10 cellular contexts compared by ENCODE assay signal in the genomic region with DNA sequence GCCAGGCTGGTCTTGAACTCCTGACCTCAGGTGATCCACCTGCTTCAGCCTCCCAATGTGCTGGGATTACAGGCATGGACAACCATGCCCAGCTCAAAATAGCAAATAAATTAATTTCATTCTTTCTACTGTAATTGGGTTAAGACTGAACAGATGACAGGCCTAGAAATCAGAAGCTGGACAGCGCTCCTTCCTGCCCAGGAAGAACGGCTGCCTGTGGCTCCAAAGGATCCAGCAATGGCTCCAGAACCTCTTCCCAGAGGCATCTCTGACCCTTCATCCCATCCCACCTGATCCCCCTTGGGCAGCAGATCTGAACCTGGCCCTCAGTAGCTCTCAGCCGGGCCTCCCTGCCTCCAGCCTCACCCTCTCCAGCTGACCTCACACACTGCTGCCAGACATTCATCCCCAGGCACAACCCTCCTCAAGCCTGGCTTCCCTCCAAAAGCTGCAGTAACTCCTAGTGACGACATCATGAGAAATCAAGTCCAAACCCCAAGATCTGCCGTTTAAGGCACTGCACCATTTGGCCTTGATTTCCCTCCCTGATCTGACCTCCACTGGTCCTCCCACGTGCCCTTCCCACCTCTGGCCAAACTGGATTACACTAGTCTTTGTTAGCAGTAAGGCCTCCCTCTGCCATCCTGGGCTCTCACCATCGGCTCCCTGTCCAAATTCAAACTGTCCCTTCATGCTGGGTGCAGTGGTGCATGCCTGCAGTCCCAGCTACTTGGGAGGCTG. TPM values are rescaled to one million over a fixed set of nuclear protein-coding genes. Genes with fewer than 3 reads are reported as not detected.
DNase-seq lines count a peak whose midpoint lies in the region; ATAC-seq and TF ChIP-seq lines count a peak whose summit lies in the region.
"Had no signal": no experiment of that assay in that cellular context is flagged by ENCODE, and none has a peak within 500 bp of the region (broad histone marks: within the 10 kb centered on the region; RNA-seq: fewer than 3 reads in every experiment).

No MANE protein-coding gene starts in this region.

- H3K79me2 ChIP-seq in PC-3 (ENCODE audit: low read length): peaks cover 17% of the 10 kb centered on the region
- no peaks in the 10 kb centered on the region for H3K79me2 ChIP-seq in GM23338 (replicated peaks; ENCODE audit: insufficient read depth)

- no peak overlapping the region for H3K4me2 ChIP-seq in PC-3 (ENCODE audit: low read length)
- H3K4me2 ChIP-seq in GM23338: no peak overlapping the region

- H3K9me2 ChIP-seq in PC-3 (replicated peaks; ENCODE audit: low read length): no peaks in the 10 kb centered on the region
- H3K9me2 ChIP-seq in GM23338 (ENCODE audit: insufficient read depth): no peaks in the 10 kb centered on the region

- no peak for TF ChIP-seq CTCF in PC-3 (conservative IDR thresholded peaks at IDR 0.05; ENCODE audit: low read depth, low read length)
- TF ChIP-seq CTCF in epithelial cell of esophagus (IDR thresholded peaks at IDR 0.05; ENCODE audit: insufficient read depth, low read depth, low read length, missing control alignments): no peak
- TF ChIP-seq CTCF in GM23338 (conservative IDR thresholded peaks at IDR 0.05; ENCODE audit: low read depth in 2 of 2): no peak

- DNase-seq in activated naive CD4-positive, alpha-beta T cell treated with anti-CD3 and anti-CD28 coated beads, Interleukin-2, amount 10 ng/mL, durations not matched to agents 7 days and 5 days: no peak
- DNase-seq in activated naive CD4-positive, alpha-beta T cell treated with Interleukin-2 at 50 U/mL for 16 hours: no peak
- peak; percentile 53 for DNase-seq in PC-3
- peak; percentile 76 for DNase-seq in epithelial cell of esophagus (ENCODE audit: low read depth)
- no peak for DNase-seq in stimulated activated effector memory CD8-positive, alpha-beta T cell treated with anti-CD3 and anti-CD28 coated beads, Interleukin-12 subunit alpha, Interleukin-12 subunit beta, amount 100 ng/mL, for 72 hours (ENCODE audit: low spot score in 2 of 2)
- no peak for DNase-seq in NCI-H1092 treated with DMSO at 0.1 percent for 48 hours (lab: John Stamatoyannopoulos, UW)
- no peak for DNase-seq in effector CD4-positive, alpha-beta T cell
- DNase-seq in GM23338 (ENCODE audit: low spot score): no peak
- DNase-seq: stimulated activated naive CD4-positive, alpha-beta T cell treated with Interleukin-2 at 50 U/mL for 16 hours had no signal

- no peak overlapping the region for H2AFZ ChIP-seq in PC-3 (ENCODE audit: low read length)
- H2AFZ ChIP-seq in GM23338: no peak overlapping the region

- peaks cover 16% of the 10 kb centered on the region for H3K36me3 Mint-ChIP-seq in activated naive CD4-positive, alpha-beta T cell treated with anti-CD3 and anti-CD28 coated beads, Interleukin-2, amount 10 ng/mL, durations not matched to agents 7 days and 5 days
- peaks cover 77% of the 10 kb centered on the region for H3K36me3 Mint-ChIP-seq in stimulated activated effector memory CD8-positive, alpha-beta T cell treated with anti-CD3 and anti-CD28 coated beads, Interleukin-12 subunit alpha, Interleukin-12 subunit beta, amount 100 ng/mL, for 72 hours
- H3K36me3 Mint-ChIP-seq in GM23338 (ENCODE audit: low read depth): peaks cover 14% of the 10 kb centered on the region

- H3K4me1 ChIP-seq in PC-3 (ENCODE audit: insufficient read depth, low read length) (peaks cover 18% of the 10 kb centered on the region), GM23338 (ENCODE audit: insufficient read depth) (0 out of 2 replicates have a peak, but pooled peaks cover under 1% of the 10 kb centered on the region)

- H3K27ac ChIP-seq in PC-3 (ENCODE audit: low read length) (no peak overlapping the region), GM23338 (ENCODE audit: low read depth) (no peak overlapping the region)
- H3K27ac ChIP-seq: BLaER1 had no signal

- H3K9me3 Mint-ChIP-seq in activated naive CD4-positive, alpha-beta T cell treated with anti-CD3 and anti-CD28 coated beads, Interleukin-2, amount 10 ng/mL, durations not matched to agents 7 days and 5 days: no peaks in the 10 kb centered on the region
- H3K9me3 Mint-ChIP-seq in stimulated activated effector memory CD8-positive, alpha-beta T cell treated with anti-CD3 and anti-CD28 coated beads, Interleukin-12 subunit alpha, Interleukin-12 subunit beta, amount 100 ng/mL, for 72 hours: no peaks in the 10 kb centered on the region
- H3K9me3 Mint-ChIP-seq in GM23338: no peaks in the 10 kb centered on the region

- H3K36me3 ChIP-seq in PC-3 (ENCODE audit: low read depth, low read length) (peaks cover 18% of the 10 kb centered on the region), GM23338 (ENCODE audit: insufficient read depth) (no peaks in the 10 kb centered on the region)

- H3K27me3 ChIP-seq in PC-3 (ENCODE audit: low read length) (no peaks in the 10 kb centered on the region), GM23338 (ENCODE audit: insufficient read depth) (no peaks in the 10 kb centered on the region)
- H3K27me3 ChIP-seq: BLaER1 had no signal

- H4K20me1 ChIP-seq in PC-3 (ENCODE audit: low read length): no peaks in the 10 kb centered on the region
- H4K20me1 ChIP-seq in GM23338 (replicated peaks; ENCODE audit: insufficient read depth): no peaks in the 10 kb centered on the region

- no peak overlapping the region for H3K9ac ChIP-seq in PC-3 (ENCODE audit: low read length)

- CTCF ChIA-PET in activated naive CD4-positive, alpha-beta T cell treated with anti-CD3 and anti-CD28 coated beads, Interleukin-2, amount 10 ng/mL, durations not matched to agents 7 days and 5 days (lab: Charles Lee): interaction anchor here (0.8 to 1.7 kb wide), 2 partner anchors 11 to 33 kb away, joined by 3 to 4 read pairs; no protein-coding TSS in a partner anchor
- CTCF ChIA-PET in PC-3 (lab: Charles Lee): no interaction called here

- ATAC-seq in PC-3 (no peak), GM23338 (no peak)
- no peak for ATAC-seq in stimulated activated effector memory CD8-positive, alpha-beta T cell treated with anti-CD3 and anti-CD28 coated beads, Interleukin-12 subunit alpha, Interleukin-12 subunit beta, amount 100 ng/mL, for 72 hours

- H3F3A ChIP-seq in PC-3 (ENCODE audit: low read length, unreplicated experiment) (peaks cover 4% of the 10 kb centered on the region), GM23338 (replicated peaks; ENCODE audit: low read depth) (peaks cover 20% of the 10 kb centered on the region)

- no TSS peak for BruUV-seq in PC-3 (replicated peaks; lab: Mats Ljungman, UMichigan)

- peak overlapping the region; percentile 5 for H3K4me3 Mint-ChIP-seq in activated naive CD4-positive, alpha-beta T cell treated with anti-CD3 and anti-CD28 coated beads, Interleukin-2, amount 10 ng/mL, durations not matched to agents 7 days and 5 days
- peak overlapping the region; percentile 8 for H3K4me3 Mint-ChIP-seq in stimulated activated effector memory CD8-positive, alpha-beta T cell treated with anti-CD3 and anti-CD28 coated beads, Interleukin-12 subunit alpha, Interleukin-12 subunit beta, amount 100 ng/mL, for 72 hours
- no peak overlapping the region; the same call in 2 of the 3 replicates for H3K4me3 Mint-ChIP-seq in GM23338

- H3K27ac Mint-ChIP-seq in activated naive CD4-positive, alpha-beta T cell treated with anti-CD3 and anti-CD28 coated beads, Interleukin-2, amount 10 ng/mL, durations not matched to agents 7 days and 5 days: peak overlapping the region; percentile 71
- peak overlapping the region; percentile 94 for H3K27ac Mint-ChIP-seq in stimulated activated effector memory CD8-positive, alpha-beta T cell treated with anti-CD3 and anti-CD28 coated beads, Interleukin-12 subunit alpha, Interleukin-12 subunit beta, amount 100 ng/mL, for 72 hours
- H3K27ac Mint-ChIP-seq in GM23338: no peak overlapping the region

- intact Hi-C loops in PC-3 (cut with micrococcal nuclease): no loop called here

- no peaks in the 10 kb centered on the region for H3K27me3 Mint-ChIP-seq in activated naive CD4-positive, alpha-beta T cell treated with anti-CD3 and anti-CD28 coated beads, Interleukin-2, amount 10 ng/mL, durations not matched to agents 7 days and 5 days
- peaks cover 12% of the 10 kb centered on the region for H3K27me3 Mint-ChIP-seq in GM23338 (ENCODE audit: insufficient read depth, low read depth, poor library complexity)

- POLR2A ChIA-PET in PC-3 (lab: Charles Lee; ENCODE audit: unreplicated experiment): no interaction called here

- H3K4me1 Mint-ChIP-seq in activated naive CD4-positive, alpha-beta T cell treated with anti-CD3 and anti-CD28 coated beads, Interleukin-2, amount 10 ng/mL, durations not matched to agents 7 days and 5 days: peaks cover 34% of the 10 kb centered on the region
- H3K4me1 Mint-ChIP-seq in stimulated activated effector memory CD8-positive, alpha-beta T cell treated with anti-CD3 and anti-CD28 coated beads, Interleukin-12 subunit alpha, Interleukin-12 subunit beta, amount 100 ng/mL, for 72 hours: peaks cover 44% of the 10 kb centered on the region
- peaks cover 10% of the 10 kb centered on the region for H3K4me1 Mint-ChIP-seq in GM23338

- H3K4me3 ChIP-seq in PC-3 (ENCODE audit: low read length) (no peak overlapping the region), epithelial cell of esophagus (ENCODE audit: low read length) (no peak overlapping the region), GM23338 (no peak overlapping the region)
- H3K4me3 ChIP-seq: BLaER1 had no signal

- no peaks in the 10 kb centered on the region for H3K9me3 ChIP-seq in PC-3 (ENCODE audit: low read length)
- H3K9me3 ChIP-seq: BLaER1 had no signal

TF ChIP-seq in GM23338, 12 proteins besides CTCF, POLR2A, EP300 and RAD21 (continues in another document):
- TF ChIP-seq POLR2AphosphoS5 (IDR thresholded peaks at IDR 0.05; ENCODE audit: low read depth): no peak
- TF ChIP-seq NANOG (IDR thresholded peaks at IDR 0.05; ENCODE audit: borderline replicate concordance): no peak
- TF ChIP-seq EZH2phosphoT487 (IDR thresholded peaks at IDR 0.05; ENCODE audit: unreplicated experiment): no peak

RNA-seq across cellular contexts. Expression of a gene that starts 3.1 kb away (rescaled TPM):
- 30.8 and 42.3 TPM in 2 replicates for total RNA-seq in PC-3 (2014; rRNA removed)
- 15.5 and 15.9 TPM in 2 replicates for total RNA-seq in GM23338 (2014; rRNA removed; shearing (Covaris generic))
- polyA plus RNA-seq in GM23338 (2016; fragmentation: Nextera tagmentation; extraction: Ambion mirVana): 9.4 and 11.3 TPM in 2 replicates

RNA-seq across cellular contexts. Expression of a gene that starts 12.5 kb away (rescaled TPM):
- 112 and 144 TPM in 2 replicates for total RNA-seq in PC-3 (2014; rRNA removed)
- total RNA-seq in GM23338 (2014; rRNA removed; shearing (Covaris generic)): 60.6 and 72.8 TPM in 2 replicates
- polyA plus RNA-seq in GM23338 (2016; fragmentation: Nextera tagmentation; extraction: Ambion mirVana): 104 and 114 TPM in 2 replicates

RNA-seq across cellular contexts. Expression of a gene that starts 12.7 kb away (rescaled TPM):
- total RNA-seq in PC-3 (2014; rRNA removed): 38.8 and 40.1 TPM in 2 replicates
- 29.4 and 54.3 TPM in 2 replicates for total RNA-seq in GM23338 (2014; rRNA removed; shearing (Covaris generic))
- polyA plus RNA-seq in GM23338 (2016; fragmentation: Nextera tagmentation; extraction: Ambion mirVana): 20.8 and 22.5 TPM in 2 replicates

RNA-seq across cellular contexts. Expression of a gene that starts 15.1 kb away (rescaled TPM):
- total RNA-seq in PC-3 (2014; rRNA removed): 75.0 and 76.9 TPM in 2 replicates
- 16.3 and 22.4 TPM in 2 replicates for total RNA-seq in GM23338 (2014; rRNA removed; shearing (Covaris generic))
- 17.9 and 19.4 TPM in 2 replicates for polyA plus RNA-seq in GM23338 (2016; fragmentation: Nextera tagmentation; extraction: Ambion mirVana)

Comparison
In these comparisons a context has a peak if more than half of its experiments do, and no peak if none do; other contexts are left out.
1. DNase-seq: peak in PC-3 (single experiment) and epithelial cell of esophagus (single experiment); none in activated naive CD4-positive, alpha-beta T cell treated with anti-CD3 and anti-CD28 coated beads, Interleukin-2, amount 10 ng/mL, durations not matched to agents 7 days and 5 days (single experiment), activated naive CD4-positive, alpha-beta T cell treated with Interleukin-2 at 50 U/mL for 16 hours (single experiment), stimulated activated effector memory CD8-positive, alpha-beta T cell treated with anti-CD3 and anti-CD28 coated beads, Interleukin-12 subunit alpha, Interleukin-12 subunit beta, amount 100 ng/mL, for 72 hours (0 of 2), NCI-H1092 treated with DMSO at 0.1 percent for 48 hours (single experiment), effector CD4-positive, alpha-beta T cell (single experiment) and GM23338 (single experiment).